ENCODE assay signal across 1 cellular context in genomic region chr19:49487277-49488045, GRCh38.
TF ChIP-seq lines count a peak whose summit lies in the region.

RPL13A (plus strand) TSS chr19:49487608; CDS start chr19:49487630, 22 bp downstream.

TF ChIP-seq in GM12878, 131 proteins besides CTCF, POLR2A, EP300 and RAD21 (continued from another document and continues in another):
- TF ChIP-seq NFIC (IDR thresholded peaks at IDR 0.05; ENCODE audit: low read depth, low read length) (peak; percentile 28; the same call in 1 of the 2 replicates), MYC (IDR thresholded peaks at IDR 0.05; ENCODE audit: insufficient read depth, insufficient read length, insufficient replicate concordance, low read length, severe bottlenecking) (peak; percentile 73), ZBTB40 (IDR thresholded peaks at IDR 0.05; ENCODE audit: borderline replicate concordance) (peak; percentile 84; the same call in 1 of the 2 replicates), BCL11A (IDR thresholded peaks at IDR 0.05; ENCODE audit: low read depth, low read length) (no peak; the same call in 1 of the 2 replicates), RELA (IDR thresholded peaks at IDR 0.05; ENCODE audit: borderline replicate concordance, partially characterized antibody) (peak; percentile 89), KDM1A (IDR thresholded peaks at IDR 0.05; ENCODE audit: borderline replicate concordance) (no peak), EGR1 (IDR thresholded peaks at IDR 0.05; ENCODE audit: borderline replicate concordance in 1 of 2, low read depth in 2 of 2, low read length in 2 of 2) (peak; percentile 20 to 72), CEBPB (IDR thresholded peaks at IDR 0.05; ENCODE audit: borderline replicate concordance in 1 of 2, low read depth in 2 of 2, low read length in 2 of 2) (peak in 1 of 2 experiments; percentile 76; a peak in 1 of 4 replicates), TCF12 (IDR thresholded peaks at IDR 0.05; ENCODE audit: low read depth, low read length) (peak; percentile 83; the same call in 1 of the 2 replicates), PRDM15 (CRISPR knock-in tag; IDR thresholded peaks at IDR 0.05) (no peak), SMAD5 (IDR thresholded peaks at IDR 0.05; ENCODE audit: low read depth) (peak; percentile 98), LARP7 (IDR thresholded peaks at IDR 0.05) (peak; percentile 87; the same call in 1 of the 2 replicates), FOS (IDR thresholded peaks at IDR 0.05; ENCODE audit: borderline replicate concordance, extremely low read depth, insufficient read length) (peak; percentile 28), WRNIP1 (IDR thresholded peaks at IDR 0.05; ENCODE audit: borderline replicate concordance, low read depth, low read length) (no peak), KLF5 (IDR thresholded peaks at IDR 0.05; ENCODE audit: partially characterized antibody) (peak; percentile 88), SP1 (IDR thresholded peaks at IDR 0.05; ENCODE audit: low read depth, low read length) (peak; percentile 92), PML (IDR thresholded peaks at IDR 0.05; ENCODE audit: low read length) (peak; percentile 99), TAF1 (IDR thresholded peaks at IDR 0.05; ENCODE audit: borderline replicate concordance, low read depth, low read length) (peak; percentile 100), POLR2AphosphoS5 (IDR thresholded peaks at IDR 0.05; ENCODE audit: low read length) (peak; percentile 100), POU2F2 (IDR thresholded peaks at IDR 0.05; ENCODE audit: borderline replicate concordance, low read depth, low read length) (peak; percentile 98), BHLHE40 (IDR thresholded peaks at IDR 0.05; ENCODE audit: borderline replicate concordance in 1 of 2, low read depth in 2 of 2, low read length in 1 of 2) (peak; percentile 50 to 82; a peak in 2 of 4 replicates), ZNF592 (IDR thresholded peaks at IDR 0.05) (no peak; the same call in 1 of the 2 replicates), PBX3 (IDR thresholded peaks at IDR 0.05; ENCODE audit: insufficient replicate concordance, low read depth, low read length) (peak; percentile 19), IKZF2 (IDR thresholded peaks at IDR 0.05) (no peak; a peak in 1 of 4 replicates), BMI1 (IDR thresholded peaks at IDR 0.05; ENCODE audit: borderline replicate concordance) (no peak), CHD2 (IDR thresholded peaks at IDR 0.05; ENCODE audit: borderline replicate concordance, low read depth, low read length) (peak; percentile 92; the same call in 1 of the 2 replicates), CUX1 (IDR thresholded peaks at IDR 0.05; ENCODE audit: insufficient replicate concordance, low read depth, low read length) (no peak), ATF3 (IDR thresholded peaks at IDR 0.05; ENCODE audit: borderline replicate concordance, extremely low read depth, low read depth, low read length) (peak; percentile 84; the same call in 1 of the 2 replicates), CHD4 (IDR thresholded peaks at IDR 0.05) (no peak), NFYA (IDR thresholded peaks at IDR 0.05; ENCODE audit: borderline replicate concordance, low read depth, low read length) (no peak; the same call in 1 of the 2 replicates), TBL1XR1 (IDR thresholded peaks at IDR 0.05; ENCODE audit: low read depth, low read length) (0 out of 2 replicates have a peak, but pooled peaks have one; percentile 37), SREBF2 (IDR thresholded peaks at IDR 0.05; ENCODE audit: low read length) (no peak), ATF7 (IDR thresholded peaks at IDR 0.05; ENCODE audit: low read depth) (peak; percentile 91), IRF5 (IDR thresholded peaks at IDR 0.05; ENCODE audit: borderline replicate concordance) (no peak), ESRRA (IDR thresholded peaks at IDR 0.05; ENCODE audit: low read length) (0 out of 2 replicates have a peak, but pooled peaks have one; percentile 23), ZSCAN29 (IDR thresholded peaks at IDR 0.05) (no peak), RUNX3 (IDR thresholded peaks at IDR 0.05; ENCODE audit: low read length) (peak; percentile 77)
